In genomic region chr2:190571666-190572065, GRCh38 we compare ENCODE assay signal across 20 cellular contexts. TPM values are rescaled to one million over a fixed set of nuclear protein-coding genes. Genes with fewer than 3 reads are reported as not detected.
DNase-seq lines count a peak whose midpoint lies in the region; ATAC-seq, FAIRE-seq and TF ChIP-seq lines count a peak whose summit lies in the region.
"Had no signal": no experiment of that assay in that cellular context is flagged by ENCODE, and none has a peak within 500 bp of the region (broad histone marks: within the 10 kb centered on the region; RNA-seq: fewer than 3 reads in every experiment).

No MANE protein-coding gene starts in this region.

- CTCF ChIA-PET in K562 (lab: Yijun Ruan, JAX; ENCODE audit: low intra/inter-chr PET ratio) = no interaction called here

- H4K20me1 ChIP-seq in K562 (replicated peaks; ENCODE audit: control insufficient read depth, insufficient read depth, low read length) = no peaks in the 10 kb centered on the region

- no peak for TF ChIP-seq RAD21 in K562 (CRISPR knock-in tag; conservative IDR thresholded peaks at IDR 0.05 in 1 of 2, IDR thresholded peaks at IDR 0.05 in 1 of 2)

- TF ChIP-seq POLR2A in K562 (conservative IDR thresholded peaks at IDR 0.05) = no peak
- no peak for TF ChIP-seq POLR2A in uterus (IDR thresholded peaks at IDR 0.05)
- TF ChIP-seq POLR2A in tibial nerve (IDR thresholded peaks at IDR 0.05) = no peak

- POLR2A ChIA-PET in K562 (lab: Yijun Ruan, JAX) = interaction anchor here (1.5 to 1.9 kb wide), 2 partner anchors 9 kb away, joined by 4 to 8 read pairs; no protein-coding TSS in a partner anchor

- H3K9me1 ChIP-seq in K562 (ENCODE audit: control insufficient read depth, insufficient read depth, low read length) = no peaks in the 10 kb centered on the region

- H3K79me2 ChIP-seq in K562 (ENCODE audit: control insufficient read depth, insufficient read depth, low read length) = no peaks in the 10 kb centered on the region
- H3K79me2 ChIP-seq: parathyroid adenoma had no signal

- no peak overlapping the region for H3K4me3 ChIP-seq in K562
- H3K4me3 ChIP-seq in uterus = no peak overlapping the region
- no peak overlapping the region for H3K4me3 ChIP-seq in tibial nerve
- H3K4me3 ChIP-seq: Peyer's patch had no signal

- H3K27me3 ChIP-seq in K562 (ENCODE audit: control insufficient read depth in 2 of 2, insufficient read depth in 2 of 2, low read length in 2 of 2) (no peaks in the 10 kb centered on the region), uterus (no peaks in the 10 kb centered on the region), tibial nerve (no peaks in the 10 kb centered on the region)
- H3K27me3 ChIP-seq: Peyer's patch had no signal

- DNase-seq in ELR (ENCODE audit: low read depth) (peak; percentile 44), NCI-H460 (ENCODE audit: extremely low read depth, low read depth) (peak; percentile 13), K562 (ENCODE audit: extremely low read depth in 1 of 4, low spot score in 3 of 4) (no peak), left kidney (ENCODE audit: low read depth, low spot score) (peak; percentile 16), uterus (no peak), HCEC 1CT (no peak), tibial nerve (ENCODE audit: low spot score in 2 of 2) (no peak)
- DNase-seq: activated CD4-positive, alpha-beta T cell treated with anti-CD3 and anti-CD28 coated beads, Interleukin-2, amount 50 U/mL, for 1 hour; activated naive CD8-positive, alpha-beta T cell treated with anti-CD3 and anti-CD28 coated beads, Interleukin-2, amount 10 ng/mL, durations not matched to agents 7 days and 5 days; activated T-cell treated with anti-CD3 and anti-CD28 coated beads, Interleukin-2, amount 50 U/mL, for 24 hours; central memory CD4-positive, alpha-beta T cell; head of caudate nucleus; kidney glomerular epithelial cell; NCI-H1436; NCI-H446 treated with DMSO at 0.1 percent for 48 hours; Peyer's patch; stimulated activated naive CD8-positive, alpha-beta T cell treated with anti-CD3 and anti-CD28 coated beads, Interleukin-15, amount 100 ng/mL, for 72 hours had no signal

- no peak for FAIRE-seq in K562 (lab: Jason Lieb, UNC)
- FAIRE-seq: H1 had no signal

- in situ Hi-C loops in K562 (cut with MboI) = no loop called here

- H3K4me2 ChIP-seq in K562 (ENCODE audit: insufficient read depth, low read length) = no peak overlapping the region

- no TSS peak for BruUV-seq in K562 (replicated peaks; lab: Mats Ljungman, UMichigan)

- TF ChIP-seq CTCF in K562 (IDR thresholded peaks at IDR 0.05 in 2 of 3, conservative IDR thresholded peaks at IDR 0.05 in 1 of 3; ENCODE audit: insufficient read depth in 2 of 3, low read depth in 1 of 3, low read length in 3 of 3) = no peak
- TF ChIP-seq CTCF in uterus (IDR thresholded peaks at IDR 0.05) = no peak
- TF ChIP-seq CTCF in tibial nerve (IDR thresholded peaks at IDR 0.05) = no peak

- TF ChIP-seq EP300 in K562 (IDR thresholded peaks at IDR 0.05; ENCODE audit: low read length) (no peak), tibial nerve (IDR thresholded peaks at IDR 0.05) (no peak)

- H3K9ac ChIP-seq in K562 (ENCODE audit: insufficient read depth in 1 of 2, low read depth in 2 of 2, low read length in 2 of 2) = no peak overlapping the region
- H3K9ac ChIP-seq: parathyroid adenoma had no signal

- peaks cover 0 to 7% of the 10 kb centered on the region in 2 experiments; a peak in 2 of 5 replicates for H3K4me1 ChIP-seq in K562 (replicated peaks in 1 of 2; ENCODE audit: control insufficient read depth in 2 of 2, insufficient read depth in 2 of 2, low read length in 2 of 2)
- H3K4me1 ChIP-seq in uterus = no peaks in the 10 kb centered on the region
- peaks cover 0 to 15% (median 5%) of the 10 kb centered on the region in 4 donors for H3K4me1 ChIP-seq in tibial nerve
- H3K4me1 ChIP-seq: parathyroid adenoma, Peyer's patch had no signal

- H3K9me3 ChIP-seq in K562 (replicated peaks; ENCODE audit: control insufficient read depth, insufficient read depth, low read depth, low read length) (peaks cover 3% of the 10 kb centered on the region; the same call in 1 of the 2 replicates), uterus (peaks cover 0 to 3% of the 10 kb centered on the region in 2 donors), tibial nerve (peaks cover 0 to 14% (median 5%) of the 10 kb centered on the region in 4 donors)

- ATAC-seq in K562 (peak; percentile 72), HG03097 (IDR thresholded peaks at IDR 0.05; ENCODE audit: low FRiP score, unreplicated experiment) (no peak)
- ATAC-seq: stimulated activated naive CD8-positive, alpha-beta T cell treated with anti-CD3 and anti-CD28 coated beads, Interleukin-15, amount 100 ng/mL, for 72 hours had no signal

- no peak overlapping the region for H2AFZ ChIP-seq in K562 (ENCODE audit: low read depth, low read length)
- H2AFZ ChIP-seq: parathyroid adenoma had no signal

- no peaks in the 10 kb centered on the region for H3K36me3 ChIP-seq in K562 (ENCODE audit: control insufficient read depth, insufficient read depth, low read length)
- no peaks in the 10 kb centered on the region for H3K36me3 ChIP-seq in uterus
- H3K36me3 ChIP-seq in tibial nerve = peaks cover 0 to 6% (median 0%) of the 10 kb centered on the region in 3 donors
- H3K36me3 ChIP-seq: Peyer's patch had no signal

- H3K27ac ChIP-seq in K562 (ENCODE audit: extremely low read depth, low read depth, low read length) = no peak overlapping the region
- H3K27ac ChIP-seq in uterus = no peak overlapping the region
- peak overlapping the region in 2 of 4 donors; percentile 20 to 68 for H3K27ac ChIP-seq in tibial nerve
- H3K27ac ChIP-seq: parathyroid adenoma, Peyer's patch had no signal

- intact Hi-C loops in K562 (cut with micrococcal nuclease) = loop anchor here (5.0 kb wide), 1 partner anchor 34 kb away; no protein-coding TSS in a partner anchor
- intact Hi-C loops in uterus (cut with DNase I; ENCODE audit: low total_unique reads) = no loop called here

TF ChIP-seq in K562, 482 proteins besides CTCF, POLR2A, EP300 and RAD21:
- TF ChIP-seq MEF2A (IDR thresholded peaks at IDR 0.05; ENCODE audit: control insufficient read depth, low read depth, low read length) = no peak
- TF ChIP-seq, protein P1, sequence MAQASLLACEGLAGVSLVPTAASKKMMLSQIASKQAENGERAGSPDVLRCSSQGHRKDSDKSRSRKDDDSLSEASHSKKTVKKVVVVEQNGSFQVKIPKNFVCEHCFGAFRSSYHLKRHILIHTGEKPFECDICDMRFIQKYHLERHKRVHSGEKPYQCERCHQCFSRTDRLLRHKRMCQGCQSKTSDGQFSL (CRISPR knock-in tag; IDR thresholded peaks at IDR 0.05) = no peak
- TF ChIP-seq, protein P1 (tag; IDR thresholded peaks at IDR 0.05) = no peak
- no peak for TF ChIP-seq ZNF696 (CRISPR knock-in tag; conservative IDR thresholded peaks at IDR 0.05)
- TF ChIP-seq ZNF165 (CRISPR knock-in tag; IDR thresholded peaks at IDR 0.05; ENCODE audit: borderline replicate concordance) = no peak
- no peak for TF ChIP-seq NCOR1 (IDR thresholded peaks at IDR 0.05)

RNA-seq across cellular contexts. Expression of gene NEMP2, which starts 37.1 kb away (rescaled TPM):
- total RNA-seq in NCI-H460 (2014; rRNA removed; shearing (Covaris generic)) = 12.9 and 13.0 TPM in 2 replicates
- polyA plus RNA-seq in NCI-H460 (2014; cell fraction: nucleus; rRNA removed) = 6.4 and 12.8 TPM in 2 replicates
- 6.9 and 7.5 TPM in 2 replicates for total RNA-seq in K562 (2011; cell fraction: chromatin; rRNA removed; ENCODE audit: low replicate concordance)
- 3.7 and 4.3 TPM in 2 replicates for total RNA-seq in K562 (2011; cell fraction: nucleolus; rRNA removed)
- 7.4 and 11.6 TPM in 2 replicates for total RNA-seq in K562 (2011; cell fraction: nucleoplasm; rRNA removed)
- total RNA-seq in K562 (2014; rRNA removed) = 1.4 and 1.6 TPM in 2 replicates
- total RNA-seq in K562 (2014; rRNA removed; fragmentation: Illumina TruSeq; extraction: Trizol) = 1.7 and 3.0 TPM in 2 replicates
- total RNA-seq in K562 (2015; rRNA removed; fragmentation: Illumina TruSeq; extraction: Trizol) = 2.0 and 2.2 TPM in 2 replicates
- total RNA-seq in K562 (2021) = 2.4 and 3.3 TPM in 2 replicates
- 2.7 and 3.0 TPM in 2 replicates for polyA plus RNA-seq in K562 (2011; rRNA removed)
- polyA plus RNA-seq in K562 (2011; cell fraction: cytosol; rRNA removed) = 0.55 and 3.2 TPM in 2 replicates
- polyA plus RNA-seq in K562 (2011; cell fraction: nucleus; rRNA removed) = 1.9 and 2.0 TPM in 2 replicates
- polyA plus RNA-seq in K562 (2012) = 2.1 and 2.2 TPM in 2 replicates
- polyA plus RNA-seq in K562 (2014; fragmentation: Illumina TruSeq; extraction: Trizol) = 1.1 and 2.0 TPM in 2 replicates
- polyA plus RNA-seq in K562 (2014; fragmentation: Nextera tagmentation; extraction: Ambion mirVana) = under 1 TPM; 0.32 to 0.36 TPM
- polyA plus RNA-seq in K562 (2014; rRNA removed) = 3.0 and 5.0 TPM in 2 replicates
- 9.7 and 10.6 TPM in 2 replicates for polyA minus RNA-seq in K562 (2011; rRNA and poly(A)+ RNA removed)
- 3.1 and 3.5 TPM in 2 replicates for polyA minus RNA-seq in K562 (2011; cell fraction: cytosol; rRNA and poly(A)+ RNA removed)
- polyA minus RNA-seq in K562 (2011; cell fraction: nucleus; rRNA and poly(A)+ RNA removed) = 6.3 and 9.2 TPM in 2 replicates
- 10 to 100 TPM in 1 of 4 donors, 1 to 10 TPM in 3; 2.0 to 16.5 (median 5.7) TPM for total RNA-seq in uterus
- total RNA-seq in tibial nerve = 1 to 10 TPM; 1.8 to 7.2 (median 3.1) TPM

Comparison
In these comparisons a context has a peak if more than half of its experiments do, and no peak if none do; other contexts are left out.
1. DNase-seq: peak in ELR (single experiment), NCI-H460 (single experiment) and left kidney (single experiment); none in K562 (0 of 4), uterus (0 of 2), HCEC 1CT (single experiment) and tibial nerve (0 of 2).